ENCODE assay signal across 13 cellular contexts in the genomic region with DNA sequence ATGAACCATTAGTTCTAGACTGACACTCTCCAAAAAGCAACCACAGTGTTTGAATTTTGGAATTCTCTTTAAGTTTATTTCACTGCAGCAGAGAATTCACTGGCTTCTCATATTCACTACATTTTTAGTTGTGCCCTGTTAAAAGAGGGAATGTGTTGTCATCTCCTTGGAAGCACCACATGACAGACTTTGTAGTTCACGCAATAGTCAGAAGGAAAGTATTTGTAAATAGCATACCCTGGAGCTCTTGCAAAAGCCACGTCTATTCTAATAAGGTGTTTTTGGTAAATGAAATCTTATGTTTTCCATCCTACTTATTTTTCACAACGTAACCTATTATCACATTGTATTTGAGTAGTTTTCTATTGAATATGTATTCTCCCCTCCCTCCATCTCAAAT. TPM values are rescaled to one million over a fixed set of nuclear protein-coding genes. Genes with fewer than 3 reads are reported as not detected.
DNase-seq lines count a peak whose midpoint lies in the region; ATAC-seq and TF ChIP-seq lines count a peak whose summit lies in the region.
"Had no signal": no experiment of that assay in that cellular context is flagged by ENCODE, and none has a peak within 500 bp of the region (broad histone marks: within the 10 kb centered on the region; RNA-seq: fewer than 3 reads in every experiment).

No MANE protein-coding gene starts in this region.

- H3K9me3 ChIP-seq in CD4-positive, alpha-beta T cell (ENCODE audit: control insufficient read depth, low read length) = no peaks in the 10 kb centered on the region
- H3K9me3 ChIP-seq in RWPE2 (ENCODE audit: severe bottlenecking) = no peaks in the 10 kb centered on the region
- no peaks in the 10 kb centered on the region for H3K9me3 ChIP-seq in esophagus muscularis mucosa
- no peaks in the 10 kb centered on the region for H3K9me3 ChIP-seq in SJCRH30 (replicated peaks)

- H3K4me3 Mint-ChIP-seq in CD4-positive, alpha-beta T cell = peak overlapping the region; percentile 25

- peak overlapping the region; percentile 98 for H3K27ac Mint-ChIP-seq in CD4-positive, alpha-beta T cell

- peaks cover 80% of the 10 kb centered on the region for H3K4me1 Mint-ChIP-seq in CD4-positive, alpha-beta T cell (ENCODE audit: low read depth)

- H3K4me1 ChIP-seq in RWPE2 (ENCODE audit: insufficient read depth, poor library complexity, severe bottlenecking) (peaks cover 16% of the 10 kb centered on the region), esophagus muscularis mucosa (peaks cover 3 to 69% (median 48%) of the 10 kb centered on the region in 4 donors), SJCRH30 (no peaks in the 10 kb centered on the region)
- H3K4me1 ChIP-seq: parathyroid adenoma had no signal

- no peaks in the 10 kb centered on the region for H3K36me3 ChIP-seq in RWPE2 (ENCODE audit: low read depth)
- no peaks in the 10 kb centered on the region for H3K36me3 ChIP-seq in esophagus muscularis mucosa
- H3K36me3 ChIP-seq in SJCRH30 = no peaks in the 10 kb centered on the region

- no peaks in the 10 kb centered on the region for H3K27me3 ChIP-seq in CD4-positive, alpha-beta T cell (ENCODE audit: control insufficient read depth, insufficient read depth, low read length)
- H3K27me3 ChIP-seq in RWPE2 (ENCODE audit: insufficient read depth, poor library complexity, severe bottlenecking) = no peaks in the 10 kb centered on the region
- H3K27me3 ChIP-seq in esophagus muscularis mucosa = no peaks in the 10 kb centered on the region
- no peaks in the 10 kb centered on the region for H3K27me3 ChIP-seq in SJCRH30

- TF ChIP-seq POLR2A in esophagus muscularis mucosa (IDR thresholded peaks at IDR 0.05; ENCODE audit: low read depth) (no peak), lower leg skin (IDR thresholded peaks at IDR 0.05) (no peak)

- no peak for DNase-seq in CD4-positive, alpha-beta T cell
- DNase-seq in RWPE2 (ENCODE audit: low spot score) = no peak
- DNase-seq in esophagus muscularis mucosa (ENCODE audit: extremely low spot score) = no peak
- DNase-seq in renal cortical epithelial cell (ENCODE audit: low read depth) = peak; percentile 22
- no peak for DNase-seq in lower leg skin (ENCODE audit: low spot score in 2 of 2)
- DNase-seq in SJCRH30 = no peak
- DNase-seq in SHP77 treated with DMSO at 0.1 percent for 48 hours (lab: John Stamatoyannopoulos, UW) = no peak
- DNase-seq: activated CD4-positive, alpha-beta T cell treated with anti-CD3 and anti-CD28 coated beads, Interleukin-2, amount 50 U/mL, for 48 hours; DMS 273 treated with DMSO at 0.1 percent for 48 hours; kidney glomerular epithelial cell; NCI-H82 had no signal

- 55% methylated on average over 3 of the region's 3 CpGs for WGBS in esophagus muscularis mucosa
- 52 to 72% methylated on average over 3 of the region's 3 CpGs for WGBS in lower leg skin, 2 donors

- no peak overlapping the region for H3K4me3 ChIP-seq in RWPE2 (ENCODE audit: severe bottlenecking)
- H3K4me3 ChIP-seq in esophagus muscularis mucosa = no peak overlapping the region
- H3K4me3 ChIP-seq in lower leg skin (ENCODE audit: low read depth, poor library complexity, severe bottlenecking) = no peak overlapping the region
- H3K4me3 ChIP-seq in SJCRH30 = no peak overlapping the region

- POLR2A ChIA-PET in CD4-positive, alpha-beta T cell (lab: Charles Lee) = interaction anchor here (0.9 to 2.5 kb wide), 2 partner anchors 11 to 25 kb away, joined by 3 to 16 read pairs; no protein-coding TSS in a partner anchor

- TF ChIP-seq CTCF in CD4-positive, alpha-beta T cell (IDR thresholded peaks at IDR 0.05) = no peak
- TF ChIP-seq CTCF in RWPE2 (IDR thresholded peaks at IDR 0.05; ENCODE audit: poor library complexity, severe bottlenecking) (no peak), esophagus muscularis mucosa (IDR thresholded peaks at IDR 0.05) (no peak), lower leg skin (IDR thresholded peaks at IDR 0.05) (no peak)

- ATAC-seq in CD4-positive, alpha-beta T cell (ENCODE audit: poor library complexity) = no peak
- ATAC-seq in RWPE2 (ENCODE audit: low read depth) (no peak), GM21529 (IDR thresholded peaks at IDR 0.05; ENCODE audit: unreplicated experiment) (no peak)

- no peaks in the 10 kb centered on the region for H3K27me3 Mint-ChIP-seq in CD4-positive, alpha-beta T cell

- intact Hi-C loops in CD4-positive, alpha-beta T cell (cut with DNase I, micrococcal nuclease) = no loop called here
- intact Hi-C loops in esophagus muscularis mucosa (cut with DNase I) = no loop called here
- intact Hi-C loops in lower leg skin (cut with DNase I; ENCODE audit: low total_unique reads) = no loop called here

- CTCF ChIA-PET in CD4-positive, alpha-beta T cell (lab: Charles Lee) = no interaction called here

- no peak overlapping the region for H3K27ac ChIP-seq in CD4-positive, alpha-beta T cell (ENCODE audit: low read depth, low read length)
- H3K27ac ChIP-seq in RWPE2 (ENCODE audit: poor library complexity, severe bottlenecking) = peak overlapping the region; percentile 47
- peak overlapping the region; percentile 69 to 76 (median 74) for H3K27ac ChIP-seq in esophagus muscularis mucosa (replicated peaks in 1 of 4)
- H3K27ac ChIP-seq in SJCRH30 = no peak overlapping the region
- H3K27ac ChIP-seq: parathyroid adenoma had no signal

- H3K9me3 Mint-ChIP-seq in CD4-positive, alpha-beta T cell = no peaks in the 10 kb centered on the region

- TF ChIP-seq EP300 in esophagus muscularis mucosa (IDR thresholded peaks at IDR 0.05) = no peak

- peaks cover 18% of the 10 kb centered on the region for H3K36me3 Mint-ChIP-seq in CD4-positive, alpha-beta T cell (ENCODE audit: low read depth)

RNA-seq across cellular contexts. Expression of gene DOCK11, which starts 25.8 kb away (rescaled TPM):
- total RNA-seq in CD4-positive, alpha-beta T cell = 10 to 100 TPM; 68.2 to 70.3 TPM
- total RNA-seq in esophagus muscularis mucosa = 100 to 1,000 TPM in 1 of 4 donors, 10 to 100 TPM in 3; 62.0 to 103 (median 64.7) TPM
- 4.9 and 18.3 TPM in 2 replicates for total RNA-seq in renal cortical epithelial cell
- total RNA-seq in lower leg skin = 10 to 100 TPM in 1 of 4 donors, 1 to 10 TPM in 3; 3.5 to 11.1 (median 5.5) TPM
- total RNA-seq in SJCRH30 (2014; rRNA removed; shearing (Covaris generic)) = 17.3 and 18.0 TPM in 2 replicates

Comparison
In these comparisons a context has a peak if more than half of its experiments do, and no peak if none do; other contexts are left out.
1. H3K27ac ChIP-seq: peak in RWPE2 (single experiment) and esophagus muscularis mucosa (4 of 4); none in CD4-positive, alpha-beta T cell (single experiment) and SJCRH30 (single experiment).